Comparison of ENCODE assay signal across 1 cellular context in the genomic region with DNA sequence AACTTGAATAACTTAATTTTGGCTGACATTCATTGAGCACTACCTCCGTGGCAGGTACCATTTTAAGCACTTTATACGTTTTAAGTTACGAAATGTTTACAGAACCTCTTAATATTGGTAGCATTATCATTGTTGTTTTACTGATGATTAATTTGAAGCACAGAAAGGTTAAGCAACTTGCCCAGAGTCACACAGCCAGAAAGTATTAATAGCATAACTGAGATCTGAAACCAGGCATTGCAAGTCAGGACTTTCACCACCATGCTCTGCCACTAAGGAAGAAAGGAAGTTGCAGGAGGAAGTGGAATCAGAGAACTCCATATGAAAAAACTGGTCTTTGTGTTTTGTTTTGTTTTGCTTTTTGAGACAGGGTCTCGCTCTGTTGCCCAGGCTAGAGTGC.
A peak's percentile ranks its signal among the peaks of the same experiment; 100 is the strongest.
TF ChIP-seq lines count a peak whose summit lies in the region.

No MANE protein-coding gene starts in this region.

TF ChIP-seq in GM12878, 131 proteins besides CTCF, POLR2A, EP300 and RAD21:
- no peak for TF ChIP-seq RCOR1 (conservative IDR thresholded peaks at IDR 0.05; ENCODE audit: low read depth, low read length)
- TF ChIP-seq ZNF217 (IDR thresholded peaks at IDR 0.05), result 0 out of 2 replicates have a peak, but pooled peaks have one; percentile 62
- no peak for TF ChIP-seq RELA (IDR thresholded peaks at IDR 0.05; ENCODE audit: borderline replicate concordance, partially characterized antibody)
- TF ChIP-seq NBN (IDR thresholded peaks at IDR 0.05), result no peak
- no peak for TF ChIP-seq PAX5 (IDR thresholded peaks at IDR 0.05; ENCODE audit: borderline replicate concordance, low read depth, low read length)
- TF ChIP-seq ZSCAN29 (IDR thresholded peaks at IDR 0.05), result no peak
- no peak for TF ChIP-seq RAD51 (IDR thresholded peaks at IDR 0.05)
- no peak for TF ChIP-seq HDAC2 (IDR thresholded peaks at IDR 0.05)
- no peak for TF ChIP-seq SREBF1 (IDR thresholded peaks at IDR 0.05; ENCODE audit: low read length)
- 0 out of 2 replicates have a peak, but pooled peaks have one; percentile 28 for TF ChIP-seq EED (IDR thresholded peaks at IDR 0.05; ENCODE audit: low read depth)
- TF ChIP-seq FOXM1 (IDR thresholded peaks at IDR 0.05; ENCODE audit: low read depth, low read length), result no peak
- no peak for TF ChIP-seq ESRRA (IDR thresholded peaks at IDR 0.05; ENCODE audit: low read length)
- TF ChIP-seq, protein P1, sequence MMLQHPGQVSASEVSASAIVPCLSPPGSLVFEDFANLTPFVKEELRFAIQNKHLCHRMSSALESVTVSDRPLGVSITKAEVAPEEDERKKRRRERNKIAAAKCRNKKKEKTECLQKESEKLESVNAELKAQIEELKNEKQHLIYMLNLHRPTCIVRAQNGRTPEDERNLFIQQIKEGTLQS (IDR thresholded peaks at IDR 0.05; ENCODE audit: borderline replicate concordance, extremely low read depth, low read depth, low read length), result no peak
- TF ChIP-seq CBFB (IDR thresholded peaks at IDR 0.05; ENCODE audit: low read depth), result no peak
- TF ChIP-seq SPI1 (IDR thresholded peaks at IDR 0.05; ENCODE audit: borderline replicate concordance, insufficient read depth, low read depth, low read length), result peak; percentile 13; the same call in 1 of the 2 replicates
- no peak for TF ChIP-seq RFX5 (IDR thresholded peaks at IDR 0.05; ENCODE audit: low read depth, low read length)
- TF ChIP-seq, protein P2, sequence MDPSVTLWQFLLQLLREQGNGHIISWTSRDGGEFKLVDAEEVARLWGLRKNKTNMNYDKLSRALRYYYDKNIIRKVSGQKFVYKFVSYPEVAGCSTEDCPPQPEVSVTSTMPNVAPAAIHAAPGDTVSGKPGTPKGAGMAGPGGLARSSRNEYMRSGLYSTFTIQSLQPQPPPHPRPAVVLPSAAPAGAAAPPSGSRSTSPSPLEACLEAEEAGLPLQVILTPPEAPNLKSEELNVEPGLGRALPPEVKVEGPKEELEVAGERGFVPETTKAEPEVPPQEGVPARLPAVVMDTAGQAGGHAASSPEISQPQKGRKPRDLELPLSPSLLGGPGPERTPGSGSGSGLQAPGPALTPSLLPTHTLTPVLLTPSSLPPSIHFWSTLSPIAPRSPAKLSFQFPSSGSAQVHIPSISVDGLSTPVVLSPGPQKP (IDR thresholded peaks at IDR 0.05; ENCODE audit: low read depth, low read length), result no peak
- TF ChIP-seq FOXK2 (IDR thresholded peaks at IDR 0.05), result no peak
- no peak for TF ChIP-seq RB1 (IDR thresholded peaks at IDR 0.05; ENCODE audit: borderline replicate concordance)
- TF ChIP-seq NR2C1 (IDR thresholded peaks at IDR 0.05), result no peak
- TF ChIP-seq ATF7 (IDR thresholded peaks at IDR 0.05; ENCODE audit: low read depth), result no peak
- TF ChIP-seq BACH1 (IDR thresholded peaks at IDR 0.05; ENCODE audit: borderline replicate concordance), result no peak
